ENCODE assay signal across 8 cellular contexts in the genomic region with DNA sequence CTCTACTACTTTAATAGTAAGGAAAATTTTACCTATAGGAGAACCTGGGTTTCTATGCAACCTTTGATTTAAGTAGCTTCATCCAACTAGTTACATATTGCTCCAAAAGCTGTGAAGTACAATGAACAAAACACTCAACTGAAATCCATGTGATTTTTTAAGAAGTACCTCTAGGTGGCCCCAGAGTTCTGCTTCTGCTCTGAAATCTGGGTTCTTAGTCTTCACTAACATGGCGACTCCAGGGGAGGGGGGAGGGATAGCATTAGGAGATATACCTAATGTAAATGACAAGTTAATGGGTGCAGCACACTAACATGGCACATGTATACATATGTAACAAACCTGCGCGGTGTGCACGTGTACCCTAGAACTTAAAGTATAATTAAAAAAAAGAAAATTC.
DNase-seq lines count a peak whose midpoint lies in the region; ATAC-seq and TF ChIP-seq lines count a peak whose summit lies in the region.

No MANE protein-coding gene starts in this region.

- POLR2A ChIA-PET in activated CD4-positive, alpha-beta memory T cell treated with anti-CD3 and anti-CD28 coated beads, Interleukin-2, amount 10 ng/mL, durations not matched to agents 7 days and 5 days (lab: Charles Lee): no interaction called here

- no peak for TF ChIP-seq EP300 in Ishikawa (IDR thresholded peaks at IDR 0.05; ENCODE audit: borderline replicate concordance)

- intact Hi-C loops in natural killer cell (cut with micrococcal nuclease): no loop called here

- ATAC-seq in GM19468 (IDR thresholded peaks at IDR 0.05; ENCODE audit: extremely low read depth, unreplicated experiment) (peak; percentile 65), natural killer cell (no peak), HG03196 (IDR thresholded peaks at IDR 0.05; ENCODE audit: unreplicated experiment) (no peak)

- H3K4me3 Mint-ChIP-seq in natural killer cell: no peak overlapping the region
- H3K4me3 Mint-ChIP-seq in activated CD4-positive, alpha-beta memory T cell treated with anti-CD3 and anti-CD28 coated beads, Interleukin-2, amount 10 ng/mL, durations not matched to agents 7 days and 5 days: no peak overlapping the region

- TF ChIP-seq CTCF in natural killer cell (IDR thresholded peaks at IDR 0.05): no peak

- no peaks in the 10 kb centered on the region for H3K27me3 Mint-ChIP-seq in natural killer cell (ENCODE audit: low read depth in 2 of 2)
- no peaks in the 10 kb centered on the region for H3K27me3 Mint-ChIP-seq in activated CD4-positive, alpha-beta memory T cell treated with anti-CD3 and anti-CD28 coated beads, Interleukin-2, amount 10 ng/mL, durations not matched to agents 7 days and 5 days

- DNase-seq in EH (ENCODE audit: low read depth) (peak; percentile 46), SW480 (ENCODE audit: low spot score) (peak; percentile 16), kidney glomerular epithelial cell (lab: John Stamatoyannopoulos, UW) (peak; percentile 0), natural killer cell (no peak)
- DNase-seq in activated CD4-positive, alpha-beta memory T cell treated with anti-CD3 and anti-CD28 coated beads, Interleukin-2, amount 10 ng/mL, durations not matched to agents 7 days and 5 days: no peak

- no peaks in the 10 kb centered on the region for H3K4me1 Mint-ChIP-seq in natural killer cell
- H3K4me1 Mint-ChIP-seq in activated CD4-positive, alpha-beta memory T cell treated with anti-CD3 and anti-CD28 coated beads, Interleukin-2, amount 10 ng/mL, durations not matched to agents 7 days and 5 days: no peaks in the 10 kb centered on the region

- H3K36me3 Mint-ChIP-seq in natural killer cell: no peaks in the 10 kb centered on the region
- no peaks in the 10 kb centered on the region for H3K36me3 Mint-ChIP-seq in activated CD4-positive, alpha-beta memory T cell treated with anti-CD3 and anti-CD28 coated beads, Interleukin-2, amount 10 ng/mL, durations not matched to agents 7 days and 5 days (ENCODE audit: low read depth)

- no peak overlapping the region for H3K27ac Mint-ChIP-seq in natural killer cell
- H3K27ac Mint-ChIP-seq in activated CD4-positive, alpha-beta memory T cell treated with anti-CD3 and anti-CD28 coated beads, Interleukin-2, amount 10 ng/mL, durations not matched to agents 7 days and 5 days: no peak overlapping the region

- peak; percentile 66 for TF ChIP-seq RAD21 in Ishikawa (IDR thresholded peaks at IDR 0.05; ENCODE audit: low read depth)

- peaks cover 0 to 5% of the 10 kb centered on the region in 2 donors for H3K9me3 Mint-ChIP-seq in natural killer cell
- no peaks in the 10 kb centered on the region for H3K9me3 Mint-ChIP-seq in activated CD4-positive, alpha-beta memory T cell treated with anti-CD3 and anti-CD28 coated beads, Interleukin-2, amount 10 ng/mL, durations not matched to agents 7 days and 5 days

- CTCF ChIA-PET in activated CD4-positive, alpha-beta memory T cell treated with anti-CD3 and anti-CD28 coated beads, Interleukin-2, amount 10 ng/mL, durations not matched to agents 7 days and 5 days (lab: Charles Lee): interaction anchor here (1.1 kb wide), 1 partner anchor 362 kb away, joined by 4 read pairs; no protein-coding TSS in a partner anchor

TF ChIP-seq in Ishikawa, 13 proteins besides CTCF, POLR2A, EP300 and RAD21:
- TF ChIP-seq ZBTB7A (IDR thresholded peaks at IDR 0.05; ENCODE audit: low read depth) (no peak), NFIC (IDR thresholded peaks at IDR 0.05) (no peak), FOXM1 (IDR thresholded peaks at IDR 0.05; ENCODE audit: borderline replicate concordance, low read depth) (no peak)

Comparison
In these comparisons a context has a peak if more than half of its experiments do, and no peak if none do; other contexts are left out.
1. DNase-seq: peak in EH (single experiment), SW480 (single experiment) and kidney glomerular epithelial cell (single experiment); none in natural killer cell (single experiment) and activated CD4-positive, alpha-beta memory T cell treated with anti-CD3 and anti-CD28 coated beads, Interleukin-2, amount 10 ng/mL, durations not matched to agents 7 days and 5 days (single experiment).